Comparison of ENCODE assay signal across 10 cellular contexts in genomic region chr6:31272856-31273626, GRCh38. TPM values are rescaled to one million over a fixed set of nuclear protein-coding genes. Genes with fewer than 3 reads are reported as not detected.
DNase-seq lines count a peak whose midpoint lies in the region; ATAC-seq and TF ChIP-seq lines count a peak whose summit lies in the region.
"Had no signal": no experiment of that assay in that cellular context is flagged by ENCODE, and none has a peak within 500 bp of the region (broad histone marks: within the 10 kb centered on the region; RNA-seq: fewer than 3 reads in every experiment).

No MANE protein-coding gene starts in this region.

- H3K27ac ChIP-seq in lung (ENCODE audit: low read depth in 1 of 2, low read length in 1 of 2), result peak overlapping the region; percentile 26 to 54
- peak overlapping the region in 2 of 3 donors; percentile 78 to 97 for H3K27ac ChIP-seq in thyroid gland

- TF ChIP-seq CTCF in lung (IDR thresholded peaks at IDR 0.05; ENCODE audit: control extremely low read depth, extremely low read depth) (no peak), thyroid gland (IDR thresholded peaks at IDR 0.05) (no peak)

- H3K27me3 ChIP-seq in lung (ENCODE audit: control insufficient read depth, insufficient read depth), result no peaks in the 10 kb centered on the region
- H3K27me3 ChIP-seq in thyroid gland, result no peaks in the 10 kb centered on the region
- H3K27me3 ChIP-seq: ovary had no signal

- intact Hi-C loops in activated naive CD4-positive, alpha-beta T cell treated with anti-CD3 and anti-CD28 coated beads for 36 hours (cut with micrococcal nuclease), result loop anchor here (1.0 to 2.0 kb wide), 4 partner anchors 70 to 114 kb away; partner anchors contain the start of genes HLA-B and TCF19
- intact Hi-C loops in thyroid gland (cut with DNase I), result no loop called here

- TF ChIP-seq POLR2A in thyroid gland (IDR thresholded peaks at IDR 0.05), result no peak

- ATAC-seq in lung (ENCODE audit: insufficient read depth, low FRiP score) (no peak), HG02642 (IDR thresholded peaks at IDR 0.05; ENCODE audit: poor library complexity, unreplicated experiment) (no peak), HG02973 (IDR thresholded peaks at IDR 0.05; ENCODE audit: unreplicated experiment) (no peak)

- no peak overlapping the region for H3K4me3 ChIP-seq in lung
- H3K4me3 ChIP-seq in thyroid gland (replicated peaks in 1 of 3), result no peak overlapping the region

- H3K4me1 Mint-ChIP-seq in activated naive CD4-positive, alpha-beta T cell treated with anti-CD3 and anti-CD28 coated beads for 36 hours (ENCODE audit: low read depth), result peaks cover 43% of the 10 kb centered on the region

- peak overlapping the region; percentile 98 for H3K4me3 Mint-ChIP-seq in activated naive CD4-positive, alpha-beta T cell treated with anti-CD3 and anti-CD28 coated beads for 36 hours

- DNase-seq in activated CD4-positive, alpha-beta T cell treated with anti-CD3 and anti-CD28 coated beads for 48 hours, result peak; percentile 41
- no peak for DNase-seq in activated CD4-positive, alpha-beta T cell treated with anti-CD3 and anti-CD28 coated beads for 1 hour
- peak; percentile 52 for DNase-seq in activated naive CD4-positive, alpha-beta T cell treated with anti-CD3 and anti-CD28 coated beads for 36 hours
- DNase-seq in lung (ENCODE audit: low spot score) (no peak), thyroid gland (no peak), islet precursor cell (no peak)
- DNase-seq: GOT3, ovary had no signal

- H3K9me3 ChIP-seq in lung (ENCODE audit: control insufficient read depth in 2 of 2, insufficient read depth in 1 of 2, low read length in 1 of 2) (no peaks in the 10 kb centered on the region), thyroid gland (no peaks in the 10 kb centered on the region)
- H3K9me3 ChIP-seq: ovary had no signal

- peaks cover 36% of the 10 kb centered on the region for H3K36me3 Mint-ChIP-seq in activated naive CD4-positive, alpha-beta T cell treated with anti-CD3 and anti-CD28 coated beads for 36 hours (ENCODE audit: low read depth)

- peak overlapping the region; percentile 100 for H3K27ac Mint-ChIP-seq in activated naive CD4-positive, alpha-beta T cell treated with anti-CD3 and anti-CD28 coated beads for 36 hours

- H3K4me1 ChIP-seq in lung (ENCODE audit: control insufficient read depth in 2 of 2, insufficient read depth in 2 of 2, low read length in 2 of 2) (peaks cover 0 to 1% of the 10 kb centered on the region in 2 donors), thyroid gland (no peaks in the 10 kb centered on the region)

- CTCF ChIA-PET in activated naive CD4-positive, alpha-beta T cell treated with anti-CD3 and anti-CD28 coated beads for 36 hours (lab: Charles Lee), result interaction anchor here (0.6 to 1.0 kb wide), 2 partner anchors 76 to 77 kb away, joined by 3 to 4 read pairs; no protein-coding TSS in a partner anchor

- WGBS in lung, 2 donors, result 39 to 44% methylated on average over 10 of the region's 10 CpGs
- 51 to 63% methylated on average over 10 of the region's 10 CpGs for WGBS in thyroid gland, 2 donors

- H3K36me3 ChIP-seq in lung (ENCODE audit: control insufficient read depth in 2 of 2, insufficient read depth in 2 of 2, low read length in 2 of 2) (peaks cover 0 to 14% of the 10 kb centered on the region in 2 donors), thyroid gland (peaks cover 0 to 9% of the 10 kb centered on the region in 2 donors)
- H3K36me3 ChIP-seq: ovary had no signal

- H3K9me3 Mint-ChIP-seq in activated naive CD4-positive, alpha-beta T cell treated with anti-CD3 and anti-CD28 coated beads for 36 hours, result no peaks in the 10 kb centered on the region

- peaks cover 4% of the 10 kb centered on the region for H3K27me3 Mint-ChIP-seq in activated naive CD4-positive, alpha-beta T cell treated with anti-CD3 and anti-CD28 coated beads for 36 hours (ENCODE audit: low read depth)

RNA-seq across cellular contexts. Expression of gene HLA-C, which starts 1.1 kb away (rescaled TPM):
- 1,000 to 10,000 TPM; 1,018 to 1,049 TPM for total RNA-seq in activated naive CD4-positive, alpha-beta T cell treated with anti-CD3 and anti-CD28 coated beads for 36 hours
- total RNA-seq in lung, result 1,000 to 10,000 TPM in 1 of 2 donors, 100 to 1,000 TPM in 1; 125 to 1,234 TPM
- polyA plus RNA-seq in lung, result 1,000 to 10,000 TPM in 1 of 2 donors, 100 to 1,000 TPM in 1; 239 to 1,185 TPM
- 100 to 1,000 TPM; 170 to 540 (median 399) TPM for total RNA-seq in thyroid gland

Comparison
In these comparisons a context has a peak if more than half of its experiments do, and no peak if none do; other contexts are left out.
1. DNase-seq: peak in activated CD4-positive, alpha-beta T cell treated with anti-CD3 and anti-CD28 coated beads for 48 hours (single experiment) and activated naive CD4-positive, alpha-beta T cell treated with anti-CD3 and anti-CD28 coated beads for 36 hours (single experiment); none in activated CD4-positive, alpha-beta T cell treated with anti-CD3 and anti-CD28 coated beads for 1 hour (single experiment), lung (single experiment), thyroid gland (0 of 2) and islet precursor cell (single experiment).